In genomic region chr15:90829942-90830440, GRCh38 we compare ENCODE assay signal across 8 cellular contexts. TPM values are rescaled to one million over a fixed set of nuclear protein-coding genes. Genes with fewer than 3 reads are reported as not detected.
DNase-seq lines count a peak whose midpoint lies in the region; ATAC-seq, FAIRE-seq and TF ChIP-seq lines count a peak whose summit lies in the region.

No MANE protein-coding gene starts in this region.

- no peaks in the 10 kb centered on the region for H3K36me3 ChIP-seq in lung (ENCODE audit: control insufficient read depth in 2 of 2, insufficient read depth in 2 of 2, low read length in 2 of 2)

- peaks cover 7% of the 10 kb centered on the region for H3K9me3 Mint-ChIP-seq in activated CD4-positive, alpha-beta memory T cell treated with anti-CD3 and anti-CD28 coated beads, Interleukin-2, amount 10 ng/mL, durations not matched to agents 7 days and 5 days
- no peaks in the 10 kb centered on the region for H3K9me3 Mint-ChIP-seq in osteocyte (ENCODE audit: unreplicated experiment)

- ATAC-seq in GM21786 (IDR thresholded peaks at IDR 0.05; ENCODE audit: unreplicated experiment) (peak; percentile 77), lung (ENCODE audit: insufficient read depth, low FRiP score) (peak; percentile 49)

- peak overlapping the region; percentile 99 for H3K27ac Mint-ChIP-seq in activated CD4-positive, alpha-beta memory T cell treated with anti-CD3 and anti-CD28 coated beads, Interleukin-2, amount 10 ng/mL, durations not matched to agents 7 days and 5 days
- no peak overlapping the region for H3K27ac Mint-ChIP-seq in osteocyte (ENCODE audit: unreplicated experiment)

- DNase-seq in Ammon's horn (ENCODE audit: low spot score) (peak; percentile 43), lung (ENCODE audit: low spot score) (no peak), NCI-H446 treated with DMSO at 0.1 percent for 48 hours (lab: John Stamatoyannopoulos, UW) (no peak), osteocyte (ENCODE audit: extremely low spot score, unreplicated experiment) (no peak), D721Med (ENCODE audit: insufficient read length, low spot score) (no peak), iPS-NIHi11 (ENCODE audit: low spot score) (no peak)
- DNase-seq in activated CD4-positive, alpha-beta memory T cell treated with anti-CD3 and anti-CD28 coated beads, Interleukin-2, amount 10 ng/mL, durations not matched to agents 7 days and 5 days, result peak; percentile 81

- FAIRE-seq in D721Med (lab: Jason Lieb, UNC), result no peak

- TF ChIP-seq CTCF in lung (IDR thresholded peaks at IDR 0.05; ENCODE audit: control extremely low read depth, extremely low read depth), result no peak
- no peak for TF ChIP-seq CTCF in osteocyte (IDR thresholded peaks at IDR 0.05)
- TF ChIP-seq CTCF in D721Med (IDR thresholded peaks at IDR 0.05; ENCODE audit: insufficient read depth, missing control alignments), result no peak

- peaks cover 0 to 7% of the 10 kb centered on the region in 2 donors for H3K4me1 ChIP-seq in lung (ENCODE audit: control insufficient read depth in 2 of 2, insufficient read depth in 2 of 2, low read length in 2 of 2)

- WGBS in lung, 2 donors, result 10 to 21% methylated on average over 15 of the region's 15 CpGs

- H3K27me3 Mint-ChIP-seq in activated CD4-positive, alpha-beta memory T cell treated with anti-CD3 and anti-CD28 coated beads, Interleukin-2, amount 10 ng/mL, durations not matched to agents 7 days and 5 days, result no peaks in the 10 kb centered on the region
- no peaks in the 10 kb centered on the region for H3K27me3 Mint-ChIP-seq in osteocyte (ENCODE audit: unreplicated experiment)

- H3K27me3 ChIP-seq in lung (ENCODE audit: control insufficient read depth, insufficient read depth), result no peaks in the 10 kb centered on the region

- peaks cover 39% of the 10 kb centered on the region for H3K36me3 Mint-ChIP-seq in activated CD4-positive, alpha-beta memory T cell treated with anti-CD3 and anti-CD28 coated beads, Interleukin-2, amount 10 ng/mL, durations not matched to agents 7 days and 5 days (ENCODE audit: low read depth)
- H3K36me3 Mint-ChIP-seq in osteocyte (ENCODE audit: unreplicated experiment), result no peaks in the 10 kb centered on the region

- H3K9me3 ChIP-seq in lung (ENCODE audit: control insufficient read depth in 2 of 2, insufficient read depth in 1 of 2, low read length in 1 of 2), result no peaks in the 10 kb centered on the region

- peak overlapping the region; percentile 58 for H3K4me3 Mint-ChIP-seq in activated CD4-positive, alpha-beta memory T cell treated with anti-CD3 and anti-CD28 coated beads, Interleukin-2, amount 10 ng/mL, durations not matched to agents 7 days and 5 days
- H3K4me3 Mint-ChIP-seq in osteocyte (ENCODE audit: unreplicated experiment), result no peak overlapping the region

- no peak overlapping the region for H3K4me3 ChIP-seq in lung

- CTCF ChIA-PET in activated CD4-positive, alpha-beta memory T cell treated with anti-CD3 and anti-CD28 coated beads, Interleukin-2, amount 10 ng/mL, durations not matched to agents 7 days and 5 days (lab: Charles Lee), result interaction anchor here (0.9 to 3.6 kb wide), 10 partner anchors 8 to 102 kb away, joined by 3 to 14 read pairs (median 6); partner anchors contain the start of gene HDDC3

- H3K4me1 Mint-ChIP-seq in activated CD4-positive, alpha-beta memory T cell treated with anti-CD3 and anti-CD28 coated beads, Interleukin-2, amount 10 ng/mL, durations not matched to agents 7 days and 5 days, result peaks cover 78% of the 10 kb centered on the region
- peaks cover 2% of the 10 kb centered on the region for H3K4me1 Mint-ChIP-seq in osteocyte (ENCODE audit: unreplicated experiment)

- peak overlapping the region in 1 of 2 donors; percentile 91 for H3K27ac ChIP-seq in lung (ENCODE audit: low read depth in 1 of 2, low read length in 1 of 2)

- POLR2A ChIA-PET in activated CD4-positive, alpha-beta memory T cell treated with anti-CD3 and anti-CD28 coated beads, Interleukin-2, amount 10 ng/mL, durations not matched to agents 7 days and 5 days (lab: Charles Lee), result interaction anchor here (0.7 to 6.4 kb wide), 16 partner anchors 8 to 182 kb away, joined by 3 to 143 read pairs (median 9); partner anchors contain the start of genes BLM, FURIN and UNC45A

RNA-seq across cellular contexts. Expression of gene FURIN, which starts 38.4 kb away (rescaled TPM):
- 100 to 1,000 TPM; 550 to 553 TPM for total RNA-seq in activated CD4-positive, alpha-beta memory T cell treated with anti-CD3 and anti-CD28 coated beads, Interleukin-2, amount 10 ng/mL, durations not matched to agents 7 days and 5 days
- total RNA-seq in lung, result 100 to 1,000 TPM in 1 of 2 donors, 10 to 100 TPM in 1; 57.1 to 113 TPM
- 100 to 1,000 TPM in 1 of 2 donors, 10 to 100 TPM in 1; 71.2 to 159 TPM for polyA plus RNA-seq in lung
- 96.2 and 98.3 TPM in 2 replicates for total RNA-seq in osteocyte

RNA-seq across cellular contexts. Expression of gene FES, which starts 54.3 kb away (rescaled TPM):
- 10 to 100 TPM; 31.2 to 32.4 TPM for total RNA-seq in activated CD4-positive, alpha-beta memory T cell treated with anti-CD3 and anti-CD28 coated beads, Interleukin-2, amount 10 ng/mL, durations not matched to agents 7 days and 5 days
- total RNA-seq in lung, result 10 to 100 TPM; 48.1 to 62.9 TPM
- polyA plus RNA-seq in lung, result 100 to 1,000 TPM in 1 of 2 donors, 10 to 100 TPM in 1; 25.7 to 104 TPM
- total RNA-seq in osteocyte, result 2.2 and 2.5 TPM in 2 replicates

Comparison
In these comparisons a context has a peak if more than half of its experiments do, and no peak if none do; other contexts are left out.
1. DNase-seq: peak in Ammon's horn (single experiment) and activated CD4-positive, alpha-beta memory T cell treated with anti-CD3 and anti-CD28 coated beads, Interleukin-2, amount 10 ng/mL, durations not matched to agents 7 days and 5 days (single experiment); none in lung (single experiment), NCI-H446 treated with DMSO at 0.1 percent for 48 hours (single experiment), osteocyte (single experiment), D721Med (single experiment) and iPS-NIHi11 (single experiment).